Comparison of ENCODE assay signal across 1 cellular context in genomic region chr1:36386262-36387140, GRCh38.
TF ChIP-seq lines count a peak whose summit lies in the region.

No MANE protein-coding gene starts in this region.

TF ChIP-seq in HEK293, 187 proteins besides CTCF, POLR2A, EP300 and RAD21 (continued from another document and continues in another):
- TF ChIP-seq ZNF362 (tag by site-specific recombination; IDR thresholded peaks at IDR 0.05) (no peak), ZNF140 (tag by site-specific recombination; IDR thresholded peaks at IDR 0.05) (no peak), ZNF280C (tag by site-specific recombination; IDR thresholded peaks at IDR 0.05) (no peak), ZNF585B (tag by site-specific recombination; IDR thresholded peaks at IDR 0.05) (no peak), ZSCAN18 (tag by site-specific recombination; IDR thresholded peaks at IDR 0.05) (no peak), ZBTB11 (tag by site-specific recombination; conservative IDR thresholded peaks at IDR 0.05; ENCODE audit: low read depth) (no peak), ZNF221 (tag by site-specific recombination; IDR thresholded peaks at IDR 0.05; ENCODE audit: borderline replicate concordance) (no peak), PRDM6 (tag by site-specific recombination; IDR thresholded peaks at IDR 0.05) (no peak), MYNN (tag by site-specific recombination; IDR thresholded peaks at IDR 0.05; ENCODE audit: borderline replicate concordance) (no peak), ZNF148 (tag by site-specific recombination; IDR thresholded peaks at IDR 0.05; ENCODE audit: borderline replicate concordance) (no peak; the same call in 1 of the 2 replicates), ZNF548 (tag by site-specific recombination; IDR thresholded peaks at IDR 0.05) (no peak), ZNF692 (tag by site-specific recombination; IDR thresholded peaks at IDR 0.05) (peak; percentile 98), ZNF223 (tag by site-specific recombination; IDR thresholded peaks at IDR 0.05) (no peak), ZNF416 (tag by site-specific recombination; IDR thresholded peaks at IDR 0.05) (no peak), ZFP3 (tag by site-specific recombination; IDR thresholded peaks at IDR 0.05; ENCODE audit: low read depth) (no peak), ZBTB44 (tag by site-specific recombination; IDR thresholded peaks at IDR 0.05) (peak; percentile 94), ZNF521 (tag by site-specific recombination; IDR thresholded peaks at IDR 0.05) (no peak), ZNF266 (tag by site-specific recombination; IDR thresholded peaks at IDR 0.05; ENCODE audit: low read depth) (no peak), ZBTB1 (tag by site-specific recombination; IDR thresholded peaks at IDR 0.05) (no peak), KLF16 (tag by site-specific recombination; IDR thresholded peaks at IDR 0.05) (peak; percentile 94), GLI2 (tag by site-specific recombination; IDR thresholded peaks at IDR 0.05; ENCODE audit: borderline replicate concordance, low read depth) (no peak), ZFP41 (tag by site-specific recombination; IDR thresholded peaks at IDR 0.05; ENCODE audit: borderline replicate concordance) (no peak), ZNF202 (tag by site-specific recombination; IDR thresholded peaks at IDR 0.05; ENCODE audit: borderline replicate concordance) (no peak), ZNF76 (tag by site-specific recombination; IDR thresholded peaks at IDR 0.05; ENCODE audit: borderline replicate concordance, low read depth) (no peak; the same call in 1 of the 2 replicates), ZSCAN23 (tag by site-specific recombination; IDR thresholded peaks at IDR 0.05) (peak; percentile 91), ZNF654 (tag by site-specific recombination; IDR thresholded peaks at IDR 0.05; ENCODE audit: low read depth) (no peak), ZBTB20 (tag by site-specific recombination; IDR thresholded peaks at IDR 0.05) (peak; percentile 78), ZNF610 (tag by site-specific recombination; IDR thresholded peaks at IDR 0.05; ENCODE audit: borderline replicate concordance) (peak; percentile 71; the same call in 1 of the 2 replicates), ZNF830 (tag by site-specific recombination; IDR thresholded peaks at IDR 0.05; ENCODE audit: low read depth) (no peak), ZNF324 (tag by site-specific recombination; IDR thresholded peaks at IDR 0.05) (peak; percentile 95), HIC1 (tag by site-specific recombination; IDR thresholded peaks at IDR 0.05) (peak; percentile 99), ZSCAN16 (tag by site-specific recombination; IDR thresholded peaks at IDR 0.05) (no peak), GLI4 (tag by site-specific recombination; IDR thresholded peaks at IDR 0.05) (no peak), ZNF23 (tag by site-specific recombination; IDR thresholded peaks at IDR 0.05; ENCODE audit: borderline replicate concordance) (no peak), ZNF10 (tag by site-specific recombination; IDR thresholded peaks at IDR 0.05) (peak; percentile 59; the same call in 1 of the 2 replicates), FEZF1 (tag by site-specific recombination; IDR thresholded peaks at IDR 0.05) (peak; percentile 24), ZNF707 (tag by site-specific recombination; IDR thresholded peaks at IDR 0.05) (no peak), ZFP37 (tag by site-specific recombination; IDR thresholded peaks at IDR 0.05) (0 out of 2 replicates have a peak, but pooled peaks have one; percentile 67), ZBTB21 (tag by site-specific recombination; IDR thresholded peaks at IDR 0.05) (peak; percentile 93), ZNF776 (tag by site-specific recombination; IDR thresholded peaks at IDR 0.05; ENCODE audit: borderline replicate concordance) (no peak), ZNF157 (tag by site-specific recombination; IDR thresholded peaks at IDR 0.05) (no peak), ZNF514 (tag by site-specific recombination; IDR thresholded peaks at IDR 0.05) (no peak), ZBTB6 (tag by site-specific recombination; IDR thresholded peaks at IDR 0.05) (no peak), HOXA7 (CRISPR knock-in tag; IDR thresholded peaks at IDR 0.05; ENCODE audit: borderline replicate concordance) (no peak)
